Comparison of ENCODE assay signal across 1 cellular context in the genomic region with DNA sequence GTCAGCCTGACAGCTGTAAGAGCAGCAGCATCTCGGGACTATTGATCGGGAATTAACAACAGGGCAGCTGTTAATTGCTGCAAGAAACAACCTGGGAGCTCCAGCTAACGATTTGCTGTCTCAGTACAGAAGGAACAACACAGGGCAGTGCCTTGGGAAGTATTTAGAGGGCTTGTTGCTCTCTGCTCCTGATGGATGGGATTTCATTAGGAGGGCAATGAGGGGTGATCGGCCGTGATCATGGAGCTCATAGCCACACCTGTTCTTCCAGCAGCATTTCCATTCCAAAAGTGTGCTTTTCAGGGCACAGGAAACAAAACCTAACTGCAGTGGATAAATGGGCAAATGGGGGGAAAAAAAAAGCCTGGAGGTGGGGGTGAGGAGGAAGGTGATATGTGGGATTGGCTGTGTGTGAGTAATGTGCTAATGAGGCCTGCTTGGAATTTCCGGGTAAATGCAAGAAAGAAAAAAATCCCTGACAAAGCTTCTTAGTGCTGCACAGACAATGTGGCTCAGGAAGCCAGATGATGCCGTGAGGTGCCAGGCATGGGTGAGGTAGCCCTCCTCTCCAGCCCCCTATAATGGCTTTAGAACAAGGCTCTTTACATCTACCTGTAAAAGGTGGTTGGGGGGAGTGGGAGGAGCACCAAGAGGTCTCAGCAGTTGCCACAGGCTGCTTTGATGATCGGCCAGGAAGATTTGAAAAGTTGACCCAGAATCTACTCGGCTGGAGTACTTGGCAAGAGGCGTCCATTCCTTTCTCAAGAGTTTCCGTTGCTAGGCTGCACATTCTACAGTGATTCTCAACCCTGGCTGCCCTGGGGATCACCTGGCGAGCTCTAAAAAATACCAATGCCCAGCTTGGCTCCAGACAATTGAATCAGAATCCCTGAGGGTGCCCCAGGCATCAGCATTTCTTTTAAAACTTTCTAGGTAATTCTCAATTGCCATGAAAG.
TF ChIP-seq lines count a peak whose summit lies in the region.

No MANE protein-coding gene starts in this region.

TF ChIP-seq in IMR-90, 13 proteins besides CTCF, POLR2A, EP300 and RAD21:
- TF ChIP-seq, protein P1, sequence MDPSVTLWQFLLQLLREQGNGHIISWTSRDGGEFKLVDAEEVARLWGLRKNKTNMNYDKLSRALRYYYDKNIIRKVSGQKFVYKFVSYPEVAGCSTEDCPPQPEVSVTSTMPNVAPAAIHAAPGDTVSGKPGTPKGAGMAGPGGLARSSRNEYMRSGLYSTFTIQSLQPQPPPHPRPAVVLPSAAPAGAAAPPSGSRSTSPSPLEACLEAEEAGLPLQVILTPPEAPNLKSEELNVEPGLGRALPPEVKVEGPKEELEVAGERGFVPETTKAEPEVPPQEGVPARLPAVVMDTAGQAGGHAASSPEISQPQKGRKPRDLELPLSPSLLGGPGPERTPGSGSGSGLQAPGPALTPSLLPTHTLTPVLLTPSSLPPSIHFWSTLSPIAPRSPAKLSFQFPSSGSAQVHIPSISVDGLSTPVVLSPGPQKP (IDR thresholded peaks at IDR 0.05; ENCODE audit: borderline replicate concordance, low read depth, low read length): no peak
- TF ChIP-seq RCOR1 (IDR thresholded peaks at IDR 0.05; ENCODE audit: insufficient replicate concordance, low read length) (no peak), MAFK (IDR thresholded peaks at IDR 0.05; ENCODE audit: low read depth, low read length) (no peak), CEBPB (IDR thresholded peaks at IDR 0.05; ENCODE audit: low read depth, low read length) (no peak), RFX5 (IDR thresholded peaks at IDR 0.05; ENCODE audit: low read depth, low read length) (no peak), CHD1 (IDR thresholded peaks at IDR 0.05; ENCODE audit: low read depth, low read length) (no peak), FOS (IDR thresholded peaks at IDR 0.05; ENCODE audit: low read depth, low read length) (no peak), MAZ (IDR thresholded peaks at IDR 0.05; ENCODE audit: borderline replicate concordance, low read depth, low read length) (no peak), BHLHE40 (IDR thresholded peaks at IDR 0.05; ENCODE audit: low read depth, low read length) (no peak), SMC3 (IDR thresholded peaks at IDR 0.05; ENCODE audit: low read depth, low read length) (no peak), NFE2L2 (IDR thresholded peaks at IDR 0.05; ENCODE audit: low read depth, low read length) (no peak), MXI1 (IDR thresholded peaks at IDR 0.05; ENCODE audit: borderline replicate concordance, low read depth, low read length) (no peak)
- TF ChIP-seq, protein P2, sequence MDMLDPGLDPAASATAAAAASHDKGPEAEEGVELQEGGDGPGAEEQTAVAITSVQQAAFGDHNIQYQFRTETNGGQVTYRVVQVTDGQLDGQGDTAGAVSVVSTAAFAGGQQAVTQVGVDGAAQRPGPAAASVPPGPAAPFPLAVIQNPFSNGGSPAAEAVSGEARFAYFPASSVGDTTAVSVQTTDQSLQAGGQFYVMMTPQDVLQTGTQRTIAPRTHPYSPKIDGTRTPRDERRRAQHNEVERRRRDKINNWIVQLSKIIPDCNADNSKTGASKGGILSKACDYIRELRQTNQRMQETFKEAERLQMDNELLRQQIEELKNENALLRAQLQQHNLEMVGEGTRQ (IDR thresholded peaks at IDR 0.05; ENCODE audit: low read depth, low read length): no peak
